12 cellular contexts compared by ENCODE assay signal in genomic region chr9:120324996-120325642, GRCh38.
DNase-seq lines count a peak whose midpoint lies in the region; TF ChIP-seq lines count a peak whose summit lies in the region.
"Had no signal": no experiment of that assay in that cellular context is flagged by ENCODE, and none has a peak within 500 bp of the region (broad histone marks: within the 10 kb centered on the region; RNA-seq: fewer than 3 reads in every experiment).

No MANE protein-coding gene starts in this region.

- no peak overlapping the region for H3K9ac ChIP-seq in Loucy (ENCODE audit: low read depth, low read length, poor library complexity, severe bottlenecking)

- no peak overlapping the region for H3K4me3 Mint-ChIP-seq in progenitor cell of endocrine pancreas (ENCODE audit: low read depth)

- DNase-seq in SIG-M5 treated with dmso at 0.1 percent for 504 hours (lab: John Stamatoyannopoulos, UW; ENCODE audit: unreplicated experiment) (peak; percentile 3), SIG-M5 (lab: John Stamatoyannopoulos, UW) (no peak), RPMI8226 (peak; percentile 4), progenitor cell of endocrine pancreas (ENCODE audit: low spot score, unreplicated experiment) (no peak), dermis blood vessel endothelial cell (no peak), mesenteric fat pad (ENCODE audit: low spot score) (no peak), NCI-H345 treated with DMSO at 0.1 percent for 48 hours (lab: John Stamatoyannopoulos, UW; ENCODE audit: unreplicated experiment) (no peak)
- DNase-seq: aorta, islet precursor cell, pancreas, uterus had no signal

- no peaks in the 10 kb centered on the region for H3K36me3 ChIP-seq in Loucy (ENCODE audit: insufficient read depth, low read length)
- H3K36me3 ChIP-seq: pancreas, uterus had no signal

- H3K27me3 ChIP-seq in Loucy (ENCODE audit: insufficient read depth, low read length, poor library complexity, severe bottlenecking): no peaks in the 10 kb centered on the region
- H3K27me3 ChIP-seq: pancreas, uterus had no signal

- no peak overlapping the region for H3K4me3 ChIP-seq in Loucy (ENCODE audit: low read length, poor library complexity, severe bottlenecking)
- H3K4me3 ChIP-seq: pancreas, uterus had no signal

- H3K4me1 ChIP-seq in Loucy (ENCODE audit: insufficient read depth, low read length, poor library complexity, severe bottlenecking): no peaks in the 10 kb centered on the region
- H3K4me1 ChIP-seq: pancreas, uterus had no signal

- H4K20me1 ChIP-seq in Loucy (ENCODE audit: insufficient read depth, low read length, poor library complexity, severe bottlenecking): no peaks in the 10 kb centered on the region

- no peak overlapping the region for H3K27ac Mint-ChIP-seq in progenitor cell of endocrine pancreas

- H3K9me2 ChIP-seq in Loucy (replicated peaks; ENCODE audit: low read depth, low read length): no peaks in the 10 kb centered on the region

- H3K4me1 Mint-ChIP-seq in progenitor cell of endocrine pancreas (ENCODE audit: low read depth): no peaks in the 10 kb centered on the region

- peak; percentile 53 for TF ChIP-seq CTCF in Loucy (conservative IDR thresholded peaks at IDR 0.05; ENCODE audit: low read length)
- TF ChIP-seq CTCF in progenitor cell of endocrine pancreas (IDR thresholded peaks at IDR 0.05; ENCODE audit: unreplicated experiment): peak; percentile 41

- H3K36me3 Mint-ChIP-seq in progenitor cell of endocrine pancreas (ENCODE audit: insufficient read depth): no peaks in the 10 kb centered on the region

- H3K4me2 ChIP-seq in Loucy (ENCODE audit: low read depth, low read length, poor library complexity, severe bottlenecking): no peak overlapping the region

- H2AFZ ChIP-seq in Loucy (ENCODE audit: low read length): no peak overlapping the region

- no peaks in the 10 kb centered on the region for H3F3A ChIP-seq in Loucy (ENCODE audit: low read depth)

- no peaks in the 10 kb centered on the region for H3K9me3 ChIP-seq in Loucy (ENCODE audit: insufficient read depth, low read depth, low read length)
- H3K9me3 ChIP-seq: pancreas, uterus had no signal

- H3K27me3 Mint-ChIP-seq in progenitor cell of endocrine pancreas: peaks cover 15% of the 10 kb centered on the region

- H3K79me2 ChIP-seq in Loucy (ENCODE audit: insufficient read depth, low read length): no peaks in the 10 kb centered on the region

- H3K9me3 Mint-ChIP-seq in progenitor cell of endocrine pancreas (ENCODE audit: low read depth): no peaks in the 10 kb centered on the region

Comparison
In these comparisons a context has a peak if more than half of its experiments do, and no peak if none do; other contexts are left out.
1. DNase-seq: peak in SIG-M5 treated with dmso at 0.1 percent for 504 hours (single experiment) and RPMI8226 (single experiment); none in SIG-M5 (single experiment), progenitor cell of endocrine pancreas (single experiment), dermis blood vessel endothelial cell (single experiment), mesenteric fat pad (single experiment) and NCI-H345 treated with DMSO at 0.1 percent for 48 hours (single experiment).